ENCODE assay signal across 9 cellular contexts in genomic region chr3:159854500-159855124, GRCh38. TPM values are rescaled to one million over a fixed set of nuclear protein-coding genes. Genes with fewer than 3 reads are reported as not detected.
DNase-seq lines count a peak whose midpoint lies in the region; ATAC-seq and TF ChIP-seq lines count a peak whose summit lies in the region.
"Had no signal": no experiment of that assay in that cellular context is flagged by ENCODE, and none has a peak within 500 bp of the region (broad histone marks: within the 10 kb centered on the region; RNA-seq: fewer than 3 reads in every experiment).

No MANE protein-coding gene starts in this region.

- H3K4me1 ChIP-seq in adipocyte (ENCODE audit: control insufficient read depth, insufficient read depth, low read length) (peaks cover 40% of the 10 kb centered on the region), heart left ventricle (peaks cover 18 to 96% (median 79%) of the 10 kb centered on the region in 12 donors), gastrocnemius medialis (peaks cover 65 to 79% of the 10 kb centered on the region in 2 donors)

- H3K36me3 ChIP-seq in adipocyte (ENCODE audit: control insufficient read depth, insufficient read depth, low read length, severe bottlenecking) (no peaks in the 10 kb centered on the region), heart left ventricle (no peaks in the 10 kb centered on the region), gastrocnemius medialis (no peaks in the 10 kb centered on the region)

- TF ChIP-seq CTCF in heart left ventricle (IDR thresholded peaks at IDR 0.05) (no peak), gastrocnemius medialis (IDR thresholded peaks at IDR 0.05 in 4 of 5, conservative IDR thresholded peaks at IDR 0.05 in 1 of 5) (no peak), GM10266 (IDR thresholded peaks at IDR 0.05; ENCODE audit: control insufficient read depth, insufficient read depth, low read depth, missing control alignments) (no peak)

- H3K9me3 ChIP-seq in adipocyte (ENCODE audit: control insufficient read depth, low read length) = no peaks in the 10 kb centered on the region
- no peaks in the 10 kb centered on the region for H3K9me3 ChIP-seq in heart left ventricle
- H3K9me3 ChIP-seq in gastrocnemius medialis = no peaks in the 10 kb centered on the region

- intact Hi-C loops in heart left ventricle (cut with DNase I) (loop anchor here in 1 of 10 donors (10.0 kb wide), 1 partner anchor 90 kb away; no protein-coding TSS in a partner anchor), gastrocnemius medialis (cut with DNase I; ENCODE audit: low total_unique reads) (loop anchor here (10.0 kb wide), 4 partner anchors 710 to 1020 kb away; partner anchors contain the start of genes KPNA4 and PPM1L)

- WGBS in heart left ventricle, 4 donors = 5 to 14% (median 10%) methylated on average over 8 of the region's 8 CpGs

- H3K27me3 ChIP-seq in adipocyte (replicated peaks; ENCODE audit: control insufficient read depth, insufficient read depth, low read length) (no peaks in the 10 kb centered on the region), heart left ventricle (no peaks in the 10 kb centered on the region), gastrocnemius medialis (no peaks in the 10 kb centered on the region)

- H3K4me3 ChIP-seq in adipocyte (ENCODE audit: low read length) (no peak overlapping the region), heart left ventricle (peak overlapping the region; percentile 21 to 60 (median 50)), gastrocnemius medialis (peak overlapping the region; percentile 51 to 69 (median 60))

- peak; percentile 93 for DNase-seq in adipocyte (ENCODE audit: low read depth)
- no peak for DNase-seq in heart left ventricle
- DNase-seq in gastrocnemius medialis = peak; percentile 66 to 75
- no peak for DNase-seq in GM10266 (ENCODE audit: extremely low spot score)
- no peak for DNase-seq in germinal center (ENCODE audit: low spot score)
- no peak for DNase-seq in activated naive CD4-positive, alpha-beta T cell treated with Interleukin-2 at 50 U/mL for 16 hours
- DNase-seq: naive thymus-derived CD8-positive, alpha-beta T cell had no signal

- TF ChIP-seq POLR2A in heart left ventricle (IDR thresholded peaks at IDR 0.05) = peak in 1 of 2 donors; percentile 33
- peak; percentile 50 to 58 for TF ChIP-seq POLR2A in gastrocnemius medialis (IDR thresholded peaks at IDR 0.05)

- ATAC-seq in GM18909 (IDR thresholded peaks at IDR 0.05; ENCODE audit: poor library complexity, unreplicated experiment) (peak; percentile 37), heart left ventricle (peak; percentile 4 to 25 (median 21)), gastrocnemius medialis (peak; percentile 62 to 66), GM19395 (IDR thresholded peaks at IDR 0.05; ENCODE audit: unreplicated experiment) (no peak)
- ATAC-seq: naive thymus-derived CD8-positive, alpha-beta T cell had no signal

- no peak overlapping the region for H3K9ac ChIP-seq in adipocyte (ENCODE audit: low read length)

- H3K27ac ChIP-seq in heart left ventricle (peak overlapping the region; percentile 81 to 93 (median 88)), gastrocnemius medialis (peak overlapping the region; percentile 86 to 97 (median 92))

- in situ Hi-C loops in gastrocnemius medialis (cut with MboI; ENCODE audit: low sequenced_read_pairs in 4 of 4) = no loop called here

RNA-seq across cellular contexts. Expression of gene SCHIP1, which starts 15.0 kb away (rescaled TPM):
- total RNA-seq in heart left ventricle (100 to 1,000 TPM in 1 of 9 donors, 10 to 100 TPM in 8; 38.8 to 137 (median 49.9) TPM), gastrocnemius medialis (100 to 1,000 TPM in 1 of 4 donors, 10 to 100 TPM in 3; 36.8 to 325 (median 85.6) TPM)
- polyA plus RNA-seq in heart left ventricle = 100 to 1,000 TPM in 1 of 2 donors, 10 to 100 TPM in 1; 23.8 to 100 TPM
- total RNA-seq: naive thymus-derived CD8-positive, alpha-beta T cell had no signal
- polyA plus RNA-seq: naive thymus-derived CD8-positive, alpha-beta T cell had no signal

Comparison
In these comparisons a context has a peak if more than half of its experiments do, and no peak if none do; other contexts are left out.
1. DNase-seq: peak in adipocyte (single experiment) and gastrocnemius medialis (2 of 2); none in heart left ventricle (0 of 5), GM10266 (single experiment), germinal center (single experiment) and activated naive CD4-positive, alpha-beta T cell treated with Interleukin-2 at 50 U/mL for 16 hours (single experiment).